Comparison of ENCODE assay signal across 37 cellular contexts in the genomic region with DNA sequence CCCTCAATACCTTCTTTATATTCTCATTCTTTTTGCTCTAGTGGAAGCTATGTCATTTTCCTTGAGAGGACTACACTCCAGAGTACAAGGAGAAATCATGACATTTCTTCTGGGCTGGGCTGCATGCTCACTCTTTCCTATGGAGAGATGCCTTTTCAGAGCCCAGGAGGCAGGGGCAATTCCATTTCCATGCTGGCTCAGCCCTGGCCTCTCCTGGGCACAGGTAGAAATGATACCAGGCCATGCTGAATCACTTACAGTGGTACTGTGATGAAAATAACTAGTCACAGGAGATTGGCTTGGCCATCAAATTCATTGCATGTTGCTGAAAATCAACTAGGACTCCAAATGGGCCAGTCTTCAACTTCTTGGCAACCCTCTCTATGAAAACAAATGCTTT. TPM values are rescaled to one million over a fixed set of nuclear protein-coding genes. Genes with fewer than 3 reads are reported as not detected.
DNase-seq lines count a peak whose midpoint lies in the region; ATAC-seq, FAIRE-seq and TF ChIP-seq lines count a peak whose summit lies in the region.
"Had no signal": no experiment of that assay in that cellular context is flagged by ENCODE, and none has a peak within 500 bp of the region (broad histone marks: within the 10 kb centered on the region; RNA-seq: fewer than 3 reads in every experiment).

No MANE protein-coding gene starts in this region.

- H3K9me3 Mint-ChIP-seq in WTC11, result no peaks in the 10 kb centered on the region
- H3K9me3 Mint-ChIP-seq in progenitor cell of endocrine pancreas (ENCODE audit: low read depth), result no peaks in the 10 kb centered on the region
- H3K9me3 Mint-ChIP-seq: activated CD4-positive, alpha-beta T cell treated with anti-CD3 and anti-CD28 coated beads, Interleukin-2, amount 10 ng/mL, durations not matched to agents 24 days and 14 days; stimulated activated naive CD8-positive, alpha-beta T cell treated with anti-CD3 and anti-CD28 coated beads, Interleukin-15, Interleukin-2, amounts not matched to agents 100 ng/mL and 50 ng/mL, for 24 hours had no signal

- CTCF ChIA-PET in WTC11 (lab: Charles Lee), result no interaction called here

- no peak for TF ChIP-seq CTCF in WTC11 (IDR thresholded peaks at IDR 0.05)
- no peak for TF ChIP-seq CTCF in progenitor cell of endocrine pancreas (IDR thresholded peaks at IDR 0.05; ENCODE audit: unreplicated experiment)

- ATAC-seq in Right ventricle myocardium superior (ENCODE audit: poor library complexity) (peak; percentile 67), left cardiac atrium (no peak), WTC11 (peak; percentile 77)
- ATAC-seq: activated naive CD4-positive, alpha-beta T cell treated with anti-CD3 and anti-CD28 coated beads, Interleukin-2, amount 50 U/mL, for 72 hours; natural killer cell treated with Interleukin-12 subunit alpha and Interleukin-12 subunit beta and Interleukin-15 and Interleukin-18, amount 100 ng/mL, for 72 hours had no signal

- H3K4me1 Mint-ChIP-seq in WTC11, result peaks cover 25% of the 10 kb centered on the region
- H3K4me1 Mint-ChIP-seq in progenitor cell of endocrine pancreas (ENCODE audit: low read depth), result peaks cover 4% of the 10 kb centered on the region
- H3K4me1 Mint-ChIP-seq: activated CD4-positive, alpha-beta T cell treated with anti-CD3 and anti-CD28 coated beads, Interleukin-2, amount 10 ng/mL, durations not matched to agents 24 days and 14 days; CD4-positive, CD25-positive, alpha-beta regulatory T cell; immature natural killer cell had no signal

- intact Hi-C loops in Right ventricle myocardium superior (cut with DNase I), result no loop called here
- intact Hi-C loops in left cardiac atrium (cut with DNase I), result no loop called here

- H3K27me3 Mint-ChIP-seq in WTC11 (ENCODE audit: low read depth) (no peaks in the 10 kb centered on the region; the same call in 1 of the 2 replicates), progenitor cell of endocrine pancreas (no peaks in the 10 kb centered on the region)
- H3K27me3 Mint-ChIP-seq: activated CD4-positive, alpha-beta T cell treated with anti-CD3 and anti-CD28 coated beads, Interleukin-2, amount 10 ng/mL, durations not matched to agents 24 days and 14 days; CD4-positive, CD25-positive, alpha-beta regulatory T cell; natural killer cell treated with Interleukin-12 subunit alpha and Interleukin-12 subunit beta and Interleukin-15 and Interleukin-18, amount 100 ng/mL, for 72 hours; stimulated activated naive CD8-positive, alpha-beta T cell treated with anti-CD3 and anti-CD28 coated beads, Interleukin-15, Interleukin-2, amounts not matched to agents 100 ng/mL and 50 ng/mL, for 24 hours had no signal

- H3K4me3 Mint-ChIP-seq in WTC11 (no peak overlapping the region), progenitor cell of endocrine pancreas (ENCODE audit: low read depth) (no peak overlapping the region)
- H3K4me3 Mint-ChIP-seq: activated CD4-positive, alpha-beta T cell treated with anti-CD3 and anti-CD28 coated beads, Interleukin-2, amount 10 ng/mL, durations not matched to agents 24 days and 14 days; CD4-positive, CD25-positive, alpha-beta regulatory T cell; immature natural killer cell; natural killer cell treated with Interleukin-12 subunit alpha and Interleukin-12 subunit beta and Interleukin-15 and Interleukin-18, amount 100 ng/mL, for 72 hours; stimulated activated naive CD8-positive, alpha-beta T cell treated with anti-CD3 and anti-CD28 coated beads, Interleukin-15, Interleukin-2, amounts not matched to agents 100 ng/mL and 50 ng/mL, for 24 hours had no signal

- no peak overlapping the region for H3K4me3 ChIP-seq in small intestine (ENCODE audit: low read depth in 1 of 2, low read length in 2 of 2)
- H3K4me3 ChIP-seq: lower lobe of right lung, SJCRH30, skin epidermis, thoracic aorta had no signal

- H3K27me3 ChIP-seq in small intestine (ENCODE audit: control insufficient read depth in 2 of 2, insufficient read depth in 2 of 2, low read length in 2 of 2), result no peaks in the 10 kb centered on the region
- H3K27me3 ChIP-seq: SJCRH30 had no signal

- H3K4me1 ChIP-seq in small intestine (ENCODE audit: control insufficient read depth in 2 of 2, insufficient read depth in 1 of 2, low read depth in 1 of 2, low read length in 1 of 2), result peaks cover 2 to 7% of the 10 kb centered on the region in 2 donors
- H3K4me1 ChIP-seq: lower lobe of right lung, SJCRH30 had no signal

- no peak for FAIRE-seq in small intestine (lab: Jason Lieb, UNC)
- FAIRE-seq: endothelial cell of umbilical vein, GM19239, RCC 7860, urothelium cell line had no signal

- DNase-seq in Right ventricle myocardium superior (no peak), left cardiac atrium (no peak), WTC11 (ENCODE audit: low spot score) (no peak), kidney tubule cell (ENCODE audit: low spot score) (peak; percentile 29), small intestine (peak; percentile 17), RPMI8226 (no peak), progenitor cell of endocrine pancreas (ENCODE audit: low spot score, unreplicated experiment) (no peak)
- DNase-seq in activated CD4-positive, alpha-beta T cell treated with anti-CD3 and anti-CD28 coated beads, Interleukin-2, amount 50 U/mL, for 4 hours, result no peak
- DNase-seq: activated CD4-positive, alpha-beta T cell treated with anti-CD3 and anti-CD28 coated beads, Interleukin-2, amount 10 ng/mL, durations not matched to agents 24 days and 14 days; activated effector memory CD4-positive, alpha-beta T cell treated with Interleukin-2 at 50 U/mL for 16 hours; activated T-cell treated with anti-CD3 and anti-CD28 coated beads, Interleukin-2, amount 50 U/mL, for 1 hour; AML-193; amygdala; CD4-positive, CD25-positive, alpha-beta regulatory T cell; GOT3; hypothalamus; immature natural killer cell; KG1; lower lobe of right lung; NCI-H1417; NCI-H2107; NCI-H446; NCI-H748 treated with DMSO at 0.1 percent for 48 hours; retina; SJCRH30; stimulated activated CD8-positive, alpha-beta memory T cell treated with anti-CD3 and anti-CD28 coated beads, Interleukin-4, amount 100 ng/mL, for 48 hours; T1000 had no signal

- H3K36me3 ChIP-seq in small intestine (ENCODE audit: control insufficient read depth in 2 of 2, insufficient read depth in 2 of 2, low read length in 2 of 2), result no peaks in the 10 kb centered on the region
- H3K36me3 ChIP-seq: lower lobe of right lung, SJCRH30, thoracic aorta had no signal

- no peak overlapping the region for H3K27ac ChIP-seq in small intestine (ENCODE audit: low read depth in 1 of 2, low read length in 1 of 2)
- H3K27ac ChIP-seq: lower lobe of right lung, SJCRH30, skin epidermis, thoracic aorta had no signal

- no peaks in the 10 kb centered on the region for H3K9me3 ChIP-seq in small intestine (ENCODE audit: control insufficient read depth, low read depth)
- H3K9me3 ChIP-seq: lower lobe of right lung, thoracic aorta had no signal

- POLR2A ChIA-PET in WTC11 (lab: Charles Lee), result no interaction called here

- no peak overlapping the region for H3K27ac Mint-ChIP-seq in WTC11
- no peak overlapping the region for H3K27ac Mint-ChIP-seq in progenitor cell of endocrine pancreas
- H3K27ac Mint-ChIP-seq: activated CD4-positive, alpha-beta T cell treated with anti-CD3 and anti-CD28 coated beads, Interleukin-2, amount 10 ng/mL, durations not matched to agents 24 days and 14 days; activated naive CD4-positive, alpha-beta T cell treated with anti-CD3 and anti-CD28 coated beads, Interleukin-2, amount 50 U/mL, for 72 hours; CD4-positive, CD25-positive, alpha-beta regulatory T cell; natural killer cell treated with Interleukin-12 subunit alpha and Interleukin-12 subunit beta and Interleukin-15 and Interleukin-18, amount 100 ng/mL, for 72 hours; stimulated activated naive CD8-positive, alpha-beta T cell treated with anti-CD3 and anti-CD28 coated beads, Interleukin-15, Interleukin-2, amounts not matched to agents 100 ng/mL and 50 ng/mL, for 24 hours had no signal

- H3K36me3 Mint-ChIP-seq in WTC11 (no peaks in the 10 kb centered on the region), progenitor cell of endocrine pancreas (ENCODE audit: insufficient read depth) (no peaks in the 10 kb centered on the region)
- H3K36me3 Mint-ChIP-seq: activated naive CD4-positive, alpha-beta T cell treated with anti-CD3 and anti-CD28 coated beads, Interleukin-2, amount 50 U/mL, for 72 hours; CD4-positive, CD25-positive, alpha-beta regulatory T cell; immature natural killer cell had no signal

TF ChIP-seq in WTC11, 78 proteins besides CTCF, POLR2A, EP300 and RAD21:
- TF ChIP-seq, protein P1, sequence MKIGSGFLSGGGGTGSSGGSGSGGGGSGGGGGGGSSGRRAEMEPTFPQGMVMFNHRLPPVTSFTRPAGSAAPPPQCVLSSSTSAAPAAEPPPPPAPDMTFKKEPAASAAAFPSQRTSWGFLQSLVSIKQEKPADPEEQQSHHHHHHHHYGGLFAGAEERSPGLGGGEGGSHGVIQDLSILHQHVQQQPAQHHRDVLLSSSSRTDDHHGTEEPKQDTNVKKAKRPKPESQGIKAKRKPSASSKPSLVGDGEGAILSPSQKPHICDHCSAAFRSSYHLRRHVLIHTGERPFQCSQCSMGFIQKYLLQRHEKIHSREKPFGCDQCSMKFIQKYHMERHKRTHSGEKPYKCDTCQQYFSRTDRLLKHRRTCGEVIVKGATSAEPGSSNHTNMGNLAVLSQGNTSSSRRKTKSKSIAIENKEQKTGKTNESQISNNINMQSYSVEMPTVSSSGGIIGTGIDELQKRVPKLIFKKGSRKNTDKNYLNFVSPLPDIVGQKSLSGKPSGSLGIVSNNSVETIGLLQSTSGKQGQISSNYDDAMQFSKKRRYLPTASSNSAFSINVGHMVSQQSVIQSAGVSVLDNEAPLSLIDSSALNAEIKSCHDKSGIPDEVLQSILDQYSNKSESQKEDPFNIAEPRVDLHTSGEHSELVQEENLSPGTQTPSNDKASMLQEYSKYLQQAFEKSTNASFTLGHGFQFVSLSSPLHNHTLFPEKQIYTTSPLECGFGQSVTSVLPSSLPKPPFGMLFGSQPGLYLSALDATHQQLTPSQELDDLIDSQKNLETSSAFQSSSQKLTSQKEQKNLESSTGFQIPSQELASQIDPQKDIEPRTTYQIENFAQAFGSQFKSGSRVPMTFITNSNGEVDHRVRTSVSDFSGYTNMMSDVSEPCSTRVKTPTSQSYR (CRISPR knock-in tag; IDR thresholded peaks at IDR 0.05), result no peak

RNA-seq across cellular contexts. Expression of gene PPARGC1A, which starts 34.0 kb away (rescaled TPM):
- 82.8 TPM for total RNA-seq in Right ventricle myocardium superior
- total RNA-seq in left cardiac atrium, result 100 to 1,000 TPM in 1 of 2 donors, 10 to 100 TPM in 1; 75.4 to 180 TPM
- total RNA-seq in WTC11 (2021), result 1.9 to 2.9 TPM (median 2.0 TPM) in 3 replicates
- polyA plus RNA-seq in small intestine, result 1 to 10 TPM; 2.6 to 8.1 (median 5.4) TPM
- total RNA-seq in progenitor cell of endocrine pancreas, result 0.93 and 3.7 TPM in 2 replicates
- total RNA-seq: A673; activated CD4-positive, alpha-beta T cell treated with anti-CD3 and anti-CD28 coated beads, Interleukin-2, amount 10 ng/mL, durations not matched to agents 24 days and 14 days; activated naive CD4-positive, alpha-beta T cell treated with anti-CD3 and anti-CD28 coated beads, Interleukin-2, amount 50 U/mL, for 72 hours; CD4-positive, CD25-positive, alpha-beta regulatory T cell; endothelial cell of umbilical vein; natural killer cell treated with Interleukin-12 subunit alpha and Interleukin-12 subunit beta and Interleukin-15 and Interleukin-18, amount 100 ng/mL, for 72 hours had no signal
- polyA plus RNA-seq: CD4-positive, CD25-positive, alpha-beta regulatory T cell; endothelial cell of umbilical vein; immature natural killer cell had no signal

Comparison
In these comparisons a context has a peak if more than half of its experiments do, and no peak if none do; other contexts are left out.
1. ATAC-seq: peak in Right ventricle myocardium superior (single experiment) and WTC11 (single experiment); none in left cardiac atrium (0 of 2).
2. DNase-seq: peak in kidney tubule cell (single experiment) and small intestine (single experiment); none in Right ventricle myocardium superior (single experiment), left cardiac atrium (single experiment), WTC11 (single experiment), RPMI8226 (single experiment), activated CD4-positive, alpha-beta T cell treated with anti-CD3 and anti-CD28 coated beads, Interleukin-2, amount 50 U/mL, for 4 hours (0 of 2) and progenitor cell of endocrine pancreas (single experiment).
3. RNA of gene PPARGC1A, which starts 34.0 kb away (total RNA-seq): 75.4 to 180 TPM in left cardiac atrium and 82.8 TPM in Right ventricle myocardium superior (single experiment); 1.9 to 2.9 TPM in WTC11 and 0.93 to 3.7 TPM in progenitor cell of endocrine pancreas; every median in the first group is over 10 times any median in the second.